ENCODE assay signal across 18 cellular contexts in the genomic region with DNA sequence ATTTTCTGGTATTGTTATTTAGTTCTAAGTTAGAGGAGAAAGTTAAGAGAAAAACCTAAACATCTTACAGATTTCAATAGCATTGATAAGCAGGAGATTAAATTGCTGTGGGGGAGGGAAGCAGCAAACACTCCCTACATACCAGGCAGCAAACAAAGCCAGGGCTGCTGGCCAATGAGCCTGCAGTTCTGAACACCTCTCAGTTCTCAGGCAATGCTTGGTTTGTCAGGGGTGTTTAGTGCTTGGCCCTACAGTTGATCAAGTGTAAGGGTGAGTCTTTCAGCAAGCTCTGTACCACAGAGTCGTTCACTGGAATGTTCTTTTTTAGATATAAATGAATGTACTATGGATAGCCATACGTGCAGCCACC. TPM values are rescaled to one million over a fixed set of nuclear protein-coding genes. Genes with fewer than 3 reads are reported as not detected.
DNase-seq lines count a peak whose midpoint lies in the region; ATAC-seq, FAIRE-seq and TF ChIP-seq lines count a peak whose summit lies in the region.
"Had no signal": no experiment of that assay in that cellular context is flagged by ENCODE, and none has a peak within 500 bp of the region (broad histone marks: within the 10 kb centered on the region; RNA-seq: fewer than 3 reads in every experiment).

No MANE protein-coding gene starts in this region.

- H3K4me1 Mint-ChIP-seq in MCF 10A (ENCODE audit: insufficient read depth, unreplicated experiment), result no peaks in the 10 kb centered on the region
- H3K4me1 Mint-ChIP-seq in endodermal cell, result peaks cover 13% of the 10 kb centered on the region
- H3K4me1 Mint-ChIP-seq: CD14-positive monocyte had no signal

- H2AFZ ChIP-seq in keratinocyte (ENCODE audit: control insufficient read depth, low read length), result no peak overlapping the region
- H2AFZ ChIP-seq: PC-9 had no signal

- peak; percentile 17 for DNase-seq in MCF 10A (ENCODE audit: unreplicated experiment)
- no peak for DNase-seq in breast epithelium (ENCODE audit: low spot score in 2 of 2)
- peak; percentile 54 for DNase-seq in endodermal cell
- DNase-seq in keratinocyte (ENCODE audit: low read depth, low spot score), result no peak
- DNase-seq in stomach, result peak; percentile 65
- no peak for DNase-seq in ovary
- DNase-seq: Caco-2, KG1, NCI-H1092 treated with DMSO at 0.1 percent for 48 hours, NCI-H2081, NCI-H226, NCI-H526, PC-9 had no signal

- TF ChIP-seq EP300 in stomach (IDR thresholded peaks at IDR 0.05) (no peak), ovary (IDR thresholded peaks at IDR 0.05) (no peak)

- FAIRE-seq in keratinocyte (lab: Jason Lieb, UNC), result no peak

- intact Hi-C loops in MCF 10A (cut with micrococcal nuclease) (no loop called here), breast epithelium (cut with DNase I; ENCODE audit: low total_unique reads) (no loop called here), stomach (cut with DNase I; ENCODE audit: low total_unique reads) (no loop called here), ovary (cut with DNase I) (no loop called here)

- H3K27ac Mint-ChIP-seq in MCF 10A (ENCODE audit: low read depth, unreplicated experiment) (no peak overlapping the region), endodermal cell (peak overlapping the region; percentile 9)
- H3K27ac Mint-ChIP-seq: CD14-positive monocyte had no signal

- H3K4me3 ChIP-seq in breast epithelium, result no peak overlapping the region
- no peak overlapping the region for H3K4me3 ChIP-seq in endodermal cell (ENCODE audit: low read length)
- no peak overlapping the region for H3K4me3 ChIP-seq in keratinocyte (ENCODE audit: control insufficient read depth in 2 of 3, extremely low read depth in 1 of 3, insufficient read depth in 2 of 3, low read depth in 1 of 3, low read length in 3 of 3)
- no peak overlapping the region for H3K4me3 ChIP-seq in stomach
- no peak overlapping the region for H3K4me3 ChIP-seq in ovary
- H3K4me3 ChIP-seq: A549, PC-9 had no signal

- CTCF ChIA-PET in MCF 10A (lab: Yijun Ruan, JAX), result interaction anchor here (1.7 kb wide), 1 partner anchor 38 kb away, joined by 8 read pairs; no protein-coding TSS in a partner anchor

- POLR2A ChIA-PET in MCF 10A (lab: Yijun Ruan, JAX), result interaction anchor here (1.7 kb wide), 1 partner anchor 80 kb away, joined by 7 read pairs; a partner anchor contains a TSS

- H4K20me1 ChIP-seq in keratinocyte (ENCODE audit: control insufficient read depth, extremely low read depth, insufficient read depth, low read length), result no peaks in the 10 kb centered on the region

- H3K27me3 Mint-ChIP-seq in MCF 10A (ENCODE audit: insufficient read depth, unreplicated experiment) (peaks cover 56% of the 10 kb centered on the region), endodermal cell (ENCODE audit: insufficient read depth) (no peaks in the 10 kb centered on the region)

- no peaks in the 10 kb centered on the region for H3K79me2 ChIP-seq in keratinocyte (ENCODE audit: control insufficient read depth, insufficient read depth, low read length)

- BruUV-seq in MCF 10A (replicated peaks; lab: Mats Ljungman, UMichigan), result no TSS peak

- no peaks in the 10 kb centered on the region for H3K9me3 Mint-ChIP-seq in MCF 10A (ENCODE audit: unreplicated experiment)
- peaks cover 23% of the 10 kb centered on the region for H3K9me3 Mint-ChIP-seq in endodermal cell
- H3K9me3 Mint-ChIP-seq: CD14-positive monocyte had no signal

- H3K9me3 ChIP-seq in breast epithelium (no peaks in the 10 kb centered on the region), endodermal cell (ENCODE audit: control insufficient read depth, low read length) (no peaks in the 10 kb centered on the region), keratinocyte (ENCODE audit: control insufficient read depth, low read depth, low read length) (no peaks in the 10 kb centered on the region), stomach (no peaks in the 10 kb centered on the region), ovary (no peaks in the 10 kb centered on the region)
- H3K9me3 ChIP-seq: A549, Caco-2 had no signal

- no peak for TF ChIP-seq CTCF in MCF 10A (IDR thresholded peaks at IDR 0.05; ENCODE audit: unreplicated experiment)
- TF ChIP-seq CTCF in breast epithelium (IDR thresholded peaks at IDR 0.05), result no peak
- no peak for TF ChIP-seq CTCF in endodermal cell (conservative IDR thresholded peaks at IDR 0.05)
- no peak for TF ChIP-seq CTCF in keratinocyte (optimal IDR thresholded peaks at IDR 0.05 in 1 of 3, IDR thresholded peaks at IDR 0.05 in 1 of 3, conservative IDR thresholded peaks at IDR 0.05 in 1 of 3; ENCODE audit: extremely low read depth in 1 of 3, insufficient read depth in 2 of 3, low read length in 3 of 3)
- no peak for TF ChIP-seq CTCF in stomach (IDR thresholded peaks at IDR 0.05)
- no peak for TF ChIP-seq CTCF in ovary (IDR thresholded peaks at IDR 0.05)

- H3K4me3 Mint-ChIP-seq in MCF 10A (ENCODE audit: unreplicated experiment) (no peak overlapping the region), endodermal cell (no peak overlapping the region)
- H3K4me3 Mint-ChIP-seq: CD14-positive monocyte had no signal

- H3K4me1 ChIP-seq in breast epithelium (no peaks in the 10 kb centered on the region), endodermal cell (ENCODE audit: control insufficient read depth, insufficient read depth, low read length) (peaks cover 6% of the 10 kb centered on the region), keratinocyte (ENCODE audit: control insufficient read depth, extremely low read depth, insufficient read depth, low read length) (peaks cover 9% of the 10 kb centered on the region), stomach (no peaks in the 10 kb centered on the region), ovary (ENCODE audit: insufficient read depth) (no peaks in the 10 kb centered on the region)
- H3K4me1 ChIP-seq: A549, Caco-2 had no signal

- no peaks in the 10 kb centered on the region for H3K9me1 ChIP-seq in keratinocyte (ENCODE audit: control insufficient read depth, extremely low read depth, insufficient read depth, low read length)

- H3K36me3 ChIP-seq in breast epithelium, result no peaks in the 10 kb centered on the region
- H3K36me3 ChIP-seq in endodermal cell (ENCODE audit: control insufficient read depth, insufficient read depth, low read length), result no peaks in the 10 kb centered on the region
- no peaks in the 10 kb centered on the region for H3K36me3 ChIP-seq in keratinocyte (ENCODE audit: control insufficient read depth in 2 of 2, extremely low read depth in 1 of 2, insufficient read depth in 2 of 2, low read length in 2 of 2)
- no peaks in the 10 kb centered on the region for H3K36me3 ChIP-seq in stomach
- no peaks in the 10 kb centered on the region for H3K36me3 ChIP-seq in ovary

- 81% methylated on average over 2 of the region's 2 CpGs; no CpG with 5 or more reads in 1 of the 2 experiments for WGBS in endodermal cell (ENCODE audit: insufficient coverage in 1 of 2, insufficient read length in 1 of 2), 2 experiments
- WGBS in stomach, 5 donors, result 37 to 61% (median 42%) methylated on average over 2 of the region's 2 CpGs
- 36 to 58% (median 48%) methylated on average over 2 of the region's 2 CpGs for WGBS in ovary, 3 donors

- ATAC-seq in GM21423 (IDR thresholded peaks at IDR 0.05; ENCODE audit: unreplicated experiment) (no peak), HG03571 (IDR thresholded peaks at IDR 0.05; ENCODE audit: unreplicated experiment) (no peak)
- ATAC-seq: A549 had no signal

- H3K27ac ChIP-seq in breast epithelium, result no peak overlapping the region
- H3K27ac ChIP-seq in endodermal cell (ENCODE audit: low read depth, low read length), result no peak overlapping the region
- no peak overlapping the region for H3K27ac ChIP-seq in keratinocyte (ENCODE audit: control insufficient read depth, insufficient read depth, low read length)
- peak overlapping the region in 2 of 5 donors; percentile 29 to 46 for H3K27ac ChIP-seq in stomach
- H3K27ac ChIP-seq in ovary, result no peak overlapping the region
- H3K27ac ChIP-seq: A549, PC-9 had no signal

- H3K36me3 Mint-ChIP-seq in MCF 10A (ENCODE audit: insufficient read depth, unreplicated experiment) (no peaks in the 10 kb centered on the region), endodermal cell (ENCODE audit: low read depth) (no peaks in the 10 kb centered on the region)
- H3K36me3 Mint-ChIP-seq: CD14-positive monocyte had no signal

- no peak for TF ChIP-seq POLR2A in breast epithelium (IDR thresholded peaks at IDR 0.05)
- TF ChIP-seq POLR2A in stomach (IDR thresholded peaks at IDR 0.05), result no peak
- TF ChIP-seq POLR2A in ovary (IDR thresholded peaks at IDR 0.05), result no peak

- no peak overlapping the region for H3K9ac ChIP-seq in endodermal cell (ENCODE audit: extremely low read depth, low read length, poor library complexity, severe bottlenecking)
- H3K9ac ChIP-seq in keratinocyte (ENCODE audit: control insufficient read depth, extremely low read depth, insufficient read depth, low read length), result no peak overlapping the region

- peak overlapping the region; percentile 1 for H3K4me2 ChIP-seq in keratinocyte (ENCODE audit: control insufficient read depth, extremely low read depth, insufficient read depth, low read depth, low read length)
- H3K4me2 ChIP-seq: A549, PC-9 had no signal

- peaks cover 0 to 67% of the 10 kb centered on the region in 2 donors for H3K27me3 ChIP-seq in breast epithelium
- no peaks in the 10 kb centered on the region for H3K27me3 ChIP-seq in endodermal cell (ENCODE audit: control insufficient read depth, insufficient read depth, low read length, poor library complexity, severe bottlenecking)
- H3K27me3 ChIP-seq in keratinocyte (ENCODE audit: control insufficient read depth, extremely low read depth, insufficient read depth, low read length), result peaks cover 9% of the 10 kb centered on the region
- H3K27me3 ChIP-seq in stomach, result peaks cover 0 to 4% (median 0%) of the 10 kb centered on the region in 3 donors
- no peaks in the 10 kb centered on the region for H3K27me3 ChIP-seq in ovary

- dilution Hi-C loops in keratinocyte (cut with MboI; ENCODE audit: extremely low pct_ligation_motif_present, low sequenced_read_pairs), result no loop called here

RNA-seq across cellular contexts. Expression of a gene that starts 38.6 kb away (rescaled TPM):
- total RNA-seq in MCF 10A (2022), result not detected in 2 replicates
- total RNA-seq in breast epithelium, result 10 to 100 TPM in 1 of 3 donors, under 1 TPM in 2; 0.59 to 11.8 (median 0.98) TPM
- total RNA-seq in endodermal cell, result not detected
- 2.5 TPM for polyA plus RNA-seq in endodermal cell (2013, experiment 1 of 2)
- polyA plus RNA-seq in endodermal cell (2013, experiment 2 of 2), result 2.7 TPM
- 0.06 to 1.0 TPM (median 0.38 TPM) in 3 replicates for polyA plus RNA-seq in keratinocyte
- 0.17 TPM for polyA plus RNA-seq in keratinocyte (2011; ENCODE audit: low read depth)
- 0.42 and 0.75 TPM in 2 replicates for polyA plus RNA-seq in keratinocyte (2011; cell fraction: cytosol; rRNA removed)
- polyA plus RNA-seq in keratinocyte (2011; cell fraction: nucleus; rRNA removed), result 0.38 and 0.43 TPM in 2 replicates
- polyA plus RNA-seq in keratinocyte (2012; ENCODE audit: low replicate concordance), result 0.31 TPM in 1 of 2 replicates, not detected in the other
- 0.13 to 0.26 TPM in 2 of 3 replicates, not detected in the other for polyA minus RNA-seq in keratinocyte
- polyA minus RNA-seq in keratinocyte (2011; cell fraction: cytosol; rRNA and poly(A)+ RNA removed), result not detected
- not detected in 2 replicates for polyA minus RNA-seq in keratinocyte (2011; cell fraction: nucleus; rRNA and poly(A)+ RNA removed)
- 1 to 10 TPM in 1 of 5 donors, not detected in 4; 6.4 TPM for total RNA-seq in stomach
- polyA plus RNA-seq in stomach, result 1 to 10 TPM in 2 of 3 donors, under 1 TPM in 1; 0.92 to 2.7 (median 2.4) TPM
- total RNA-seq in ovary, result under 1 TPM in 3 of 7 donors, not detected in 4; 0.12 to 0.34 (median 0.15) TPM
- polyA plus RNA-seq in ovary, result 1 to 10 TPM in 1 of 2 donors, under 1 TPM in 1; 0.36 to 1.3 TPM
- total RNA-seq: M059J, PC-9 had no signal
- polyA plus RNA-seq: A549, CD14-positive monocyte had no signal

RNA-seq across cellular contexts. Expression of a gene that starts 45.0 kb away (rescaled TPM):
- 4.0 TPM in 2 replicates for total RNA-seq in MCF 10A (2022)
- 1 to 10 TPM; 4.6 to 7.8 (median 5.2) TPM for total RNA-seq in breast epithelium
- 1 to 10 TPM; 1.8 to 3.6 TPM for total RNA-seq in endodermal cell
- polyA plus RNA-seq in endodermal cell (2013, experiment 1 of 2), result 2.6 TPM
- 4.0 TPM for polyA plus RNA-seq in endodermal cell (2013, experiment 2 of 2)
- 0.88 to 1.8 TPM (median 1.8 TPM) in 3 replicates for polyA plus RNA-seq in keratinocyte
- polyA plus RNA-seq in keratinocyte (2011; ENCODE audit: low read depth), result 1.2 TPM
- polyA plus RNA-seq in keratinocyte (2011; cell fraction: cytosol; rRNA removed), result 0.73 and 1.7 TPM in 2 replicates
- 1.9 and 2.6 TPM in 2 replicates for polyA plus RNA-seq in keratinocyte (2011; cell fraction: nucleus; rRNA removed)
- 0.78 and 1.5 TPM in 2 replicates for polyA plus RNA-seq in keratinocyte (2012; ENCODE audit: low replicate concordance)
- polyA minus RNA-seq in keratinocyte, result 0.93 to 2.5 TPM in 2 of 3 replicates, not detected in the other
- 2.7 TPM for polyA minus RNA-seq in keratinocyte (2011; cell fraction: cytosol; rRNA and poly(A)+ RNA removed)
- 0.95 and 2.2 TPM in 2 replicates for polyA minus RNA-seq in keratinocyte (2011; cell fraction: nucleus; rRNA and poly(A)+ RNA removed)
- 10 to 100 TPM in 2 of 5 donors, 1 to 10 TPM in 3; 3.2 to 25.7 (median 5.9) TPM for total RNA-seq in stomach
- 1 to 10 TPM; 1.2 to 3.8 (median 1.2) TPM for polyA plus RNA-seq in stomach
- total RNA-seq in ovary, result 1 to 10 TPM; 3.1 to 9.2 (median 4.8) TPM
- 1 to 10 TPM; 2.6 to 3.9 TPM for polyA plus RNA-seq in ovary

Comparison
In these comparisons a context has a peak if more than half of its experiments do, and no peak if none do; other contexts are left out.
1. DNase-seq: peak in MCF 10A (single experiment), endodermal cell (single experiment) and stomach (single experiment); none in breast epithelium (0 of 2), keratinocyte (single experiment) and ovary (0 of 5).